In the genomic region with DNA sequence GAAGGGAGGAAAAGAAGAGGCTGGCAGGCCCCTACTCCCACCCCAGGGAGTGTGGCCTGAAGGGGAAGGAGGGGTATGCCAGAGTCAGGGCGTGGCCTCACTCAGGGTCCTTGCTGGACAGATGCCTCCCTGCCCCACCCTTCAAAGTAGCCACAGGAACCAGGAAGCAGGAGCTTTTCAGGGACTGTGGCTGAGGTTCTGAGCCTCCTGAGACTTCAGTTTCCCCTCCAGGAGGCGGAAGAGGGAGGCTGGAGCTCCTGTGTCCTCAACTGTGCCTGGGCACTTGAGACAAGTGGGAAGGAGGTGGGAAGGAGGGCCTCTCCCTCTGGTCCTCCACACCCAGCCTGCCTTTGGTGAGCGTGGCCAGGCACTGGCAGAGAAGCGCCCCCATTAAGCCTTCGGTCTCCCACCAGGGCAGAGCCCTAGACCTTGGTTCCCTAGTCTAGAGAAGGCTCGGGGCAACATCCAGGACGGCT, we compare ENCODE assay signal across 12 cellular contexts. TPM values are rescaled to one million over a fixed set of nuclear protein-coding genes. Genes with fewer than 3 reads are reported as not detected.
A peak's percentile ranks its signal among the peaks of the same experiment; 100 is the strongest.
DNase-seq lines count a peak whose midpoint lies in the region; ATAC-seq and TF ChIP-seq lines count a peak whose summit lies in the region.
"Had no signal": no experiment of that assay in that cellular context is flagged by ENCODE, and none has a peak within 500 bp of the region (broad histone marks: within the 10 kb centered on the region; RNA-seq: fewer than 3 reads in every experiment).

No MANE protein-coding gene starts in this region.

- H3K27me3 ChIP-seq in BE2C = no peaks in the 10 kb centered on the region
- H3K27me3 ChIP-seq in foreskin keratinocyte = no peaks in the 10 kb centered on the region
- H3K27me3 ChIP-seq in transverse colon = no peaks in the 10 kb centered on the region

- H3K27ac ChIP-seq in OCI-LY7 (ENCODE audit: low read depth, low read length, poor library complexity, severe bottlenecking) (no peak overlapping the region), foreskin keratinocyte (no peak overlapping the region), transverse colon (peak overlapping the region in 2 of 4 donors; percentile 63 to 83)

- H3K79me2 ChIP-seq in OCI-LY7 (ENCODE audit: insufficient read depth, low read depth, low read length) = no peaks in the 10 kb centered on the region

- H3K9me3 ChIP-seq in BE2C (no peaks in the 10 kb centered on the region), OCI-LY7 (ENCODE audit: low read length) (no peaks in the 10 kb centered on the region), transverse colon (no peaks in the 10 kb centered on the region)

- H3K27me3 Mint-ChIP-seq in osteocyte (ENCODE audit: unreplicated experiment) = no peaks in the 10 kb centered on the region
- peaks cover 12% of the 10 kb centered on the region for H3K27me3 Mint-ChIP-seq in activated CD4-positive, alpha-beta T cell treated with anti-CD3 and anti-CD28 coated beads, Interleukin-2, amount 10 ng/mL, durations not matched to agents 24 days and 14 days
- H3K27me3 Mint-ChIP-seq: activated naive CD8-positive, alpha-beta T cell treated with anti-CD3 and anti-CD28 coated beads, Interleukin-2, amount 10 ng/mL, durations not matched to agents 7 days and 5 days had no signal

- no peak overlapping the region for H3K4me3 Mint-ChIP-seq in osteocyte (ENCODE audit: unreplicated experiment)
- no peak overlapping the region for H3K4me3 Mint-ChIP-seq in activated CD4-positive, alpha-beta T cell treated with anti-CD3 and anti-CD28 coated beads, Interleukin-2, amount 10 ng/mL, durations not matched to agents 24 days and 14 days
- H3K4me3 Mint-ChIP-seq: activated CD4-positive, alpha-beta T cell treated with anti-CD3 and anti-CD28 coated beads, Interleukin-2, amount 10 ng/mL, durations not matched to agents 7 days and 5 days; activated naive CD8-positive, alpha-beta T cell treated with anti-CD3 and anti-CD28 coated beads, Interleukin-2, amount 10 ng/mL, durations not matched to agents 7 days and 5 days; naive B cell had no signal

- H3K4me3 ChIP-seq in BE2C (ENCODE audit: low read depth, low read length) (peak overlapping the region; percentile 46), OCI-LY7 (ENCODE audit: low read depth, low read length, poor library complexity, severe bottlenecking) (peak overlapping the region; percentile 64), transverse colon (no peak overlapping the region)

- 0 out of 2 replicates have a peak overlapping the region, but pooled peaks have one; percentile 80 for H2AFZ ChIP-seq in OCI-LY7 (ENCODE audit: low read length)

- intact Hi-C loops in OCI-LY7 (cut with micrococcal nuclease; ENCODE audit: unreplicated experiment) (no loop called here), transverse colon (cut with DNase I; ENCODE audit: low total_unique reads) (no loop called here)
- intact Hi-C loops in activated CD4-positive, alpha-beta T cell treated with anti-CD3 and anti-CD28 coated beads, Interleukin-2, amount 10 ng/mL, durations not matched to agents 24 days and 14 days (cut with micrococcal nuclease) = no loop called here

- no peaks in the 10 kb centered on the region for H3K9me3 Mint-ChIP-seq in osteocyte (ENCODE audit: unreplicated experiment)
- H3K9me3 Mint-ChIP-seq in activated CD4-positive, alpha-beta T cell treated with anti-CD3 and anti-CD28 coated beads, Interleukin-2, amount 10 ng/mL, durations not matched to agents 24 days and 14 days = no peaks in the 10 kb centered on the region
- H3K9me3 Mint-ChIP-seq: activated CD4-positive, alpha-beta T cell treated with anti-CD3 and anti-CD28 coated beads, Interleukin-2, amount 10 ng/mL, durations not matched to agents 7 days and 5 days; activated naive CD8-positive, alpha-beta T cell treated with anti-CD3 and anti-CD28 coated beads, Interleukin-2, amount 10 ng/mL, durations not matched to agents 7 days and 5 days; naive B cell had no signal

- peak overlapping the region; percentile 79 for H3K27ac Mint-ChIP-seq in osteocyte (ENCODE audit: unreplicated experiment)
- H3K27ac Mint-ChIP-seq in activated CD4-positive, alpha-beta T cell treated with anti-CD3 and anti-CD28 coated beads, Interleukin-2, amount 10 ng/mL, durations not matched to agents 24 days and 14 days = no peak overlapping the region
- H3K27ac Mint-ChIP-seq: activated CD4-positive, alpha-beta T cell treated with anti-CD3 and anti-CD28 coated beads, Interleukin-2, amount 10 ng/mL, durations not matched to agents 7 days and 5 days; activated naive CD8-positive, alpha-beta T cell treated with anti-CD3 and anti-CD28 coated beads, Interleukin-2, amount 10 ng/mL, durations not matched to agents 7 days and 5 days had no signal

- H3K4me1 Mint-ChIP-seq in osteocyte (ENCODE audit: unreplicated experiment) = peaks cover 30% of the 10 kb centered on the region
- H3K4me1 Mint-ChIP-seq in activated CD4-positive, alpha-beta T cell treated with anti-CD3 and anti-CD28 coated beads, Interleukin-2, amount 10 ng/mL, durations not matched to agents 24 days and 14 days = peaks cover 2% of the 10 kb centered on the region
- H3K4me1 Mint-ChIP-seq: activated naive CD8-positive, alpha-beta T cell treated with anti-CD3 and anti-CD28 coated beads, Interleukin-2, amount 10 ng/mL, durations not matched to agents 7 days and 5 days had no signal

- BruUV-seq in OCI-LY7 (replicated peaks; lab: Mats Ljungman, UMichigan) = no TSS peak

- peaks cover 26% of the 10 kb centered on the region for H3K4me1 ChIP-seq in BE2C
- peaks cover 24% of the 10 kb centered on the region for H3K4me1 ChIP-seq in OCI-LY7 (ENCODE audit: insufficient read depth, low read length, poor library complexity, severe bottlenecking)
- H3K4me1 ChIP-seq in foreskin keratinocyte = peaks cover 28% of the 10 kb centered on the region
- peaks cover 15 to 26% (median 19%) of the 10 kb centered on the region in 4 donors for H3K4me1 ChIP-seq in transverse colon

- TF ChIP-seq CTCF in BE2C (IDR thresholded peaks at IDR 0.05; ENCODE audit: low read depth, low read length) = no peak
- TF ChIP-seq CTCF in OCI-LY7 (conservative IDR thresholded peaks at IDR 0.05; ENCODE audit: low read length) = no peak
- TF ChIP-seq CTCF in foreskin keratinocyte (conservative IDR thresholded peaks at IDR 0.05) = peak; percentile 21
- TF ChIP-seq CTCF in osteocyte (IDR thresholded peaks at IDR 0.05) = no peak
- TF ChIP-seq CTCF in transverse colon (IDR thresholded peaks at IDR 0.05) = no peak

- POLR2A ChIA-PET in OCI-LY7 (lab: Charles Lee) = interaction anchor here (1.5 to 1.8 kb wide), 3 partner anchors 144 to 231 kb away, joined by 3 to 10 read pairs (median 4); partner anchors contain the start of genes PSMA5 and SORT1

- in situ Hi-C loops in transverse colon (cut with MboI; ENCODE audit: low pct_ligation_motif_present in 1 of 4, low pct_unique_long_range_greater_than_20kb in 1 of 4, low sequenced_read_pairs in 3 of 4) = no loop called here

- peak overlapping the region; percentile 83 for H3K4me2 ChIP-seq in OCI-LY7 (ENCODE audit: low read length)

- no peaks in the 10 kb centered on the region for H4K20me1 ChIP-seq in OCI-LY7 (ENCODE audit: insufficient read depth, low read length)

- ATAC-seq in foreskin keratinocyte = no peak
- no peak for ATAC-seq in activated CD4-positive, CD25-positive, alpha-beta regulatory T cell treated with anti-CD3 and anti-CD28 coated beads, Interleukin-2, amount 50 U/mL, for 24 hours
- ATAC-seq in GM21528 (IDR thresholded peaks at IDR 0.05; ENCODE audit: low FRiP score, unreplicated experiment) = no peak

- CTCF ChIA-PET in OCI-LY7 (lab: Charles Lee; ENCODE audit: unreplicated experiment) = interaction anchor here (0.6 to 1.2 kb wide), 3 partner anchors 223 to 278 kb away, joined by 3 to 4 read pairs (median 3); no protein-coding TSS in a partner anchor

- TF ChIP-seq POLR2A in transverse colon (IDR thresholded peaks at IDR 0.05) = no peak

- no peaks in the 10 kb centered on the region for H3K9me2 ChIP-seq in OCI-LY7 (ENCODE audit: insufficient read depth, low read length)

- TF ChIP-seq EP300 in transverse colon (IDR thresholded peaks at IDR 0.05; ENCODE audit: low read depth) = no peak

- no peaks in the 10 kb centered on the region for H3K36me3 Mint-ChIP-seq in osteocyte (ENCODE audit: unreplicated experiment)
- H3K36me3 Mint-ChIP-seq in activated CD4-positive, alpha-beta T cell treated with anti-CD3 and anti-CD28 coated beads, Interleukin-2, amount 10 ng/mL, durations not matched to agents 24 days and 14 days (ENCODE audit: low read depth) = no peaks in the 10 kb centered on the region
- H3K36me3 Mint-ChIP-seq: activated naive CD8-positive, alpha-beta T cell treated with anti-CD3 and anti-CD28 coated beads, Interleukin-2, amount 10 ng/mL, durations not matched to agents 7 days and 5 days; naive B cell had no signal

- DNase-seq in BE2C = peak; percentile 15
- DNase-seq in OCI-LY7 (ENCODE audit: low spot score) = no peak
- DNase-seq in foreskin keratinocyte = no peak
- DNase-seq in osteocyte (ENCODE audit: extremely low spot score, unreplicated experiment) = no peak
- DNase-seq in transverse colon = no peak
- no peak for DNase-seq in activated CD4-positive, alpha-beta T cell treated with anti-CD3 and anti-CD28 coated beads, Interleukin-2, amount 10 ng/mL, durations not matched to agents 24 days and 14 days
- DNase-seq: activated CD4-positive, alpha-beta T cell treated with anti-CD3 and anti-CD28 coated beads, Interleukin-2, amount 10 ng/mL, durations not matched to agents 7 days and 5 days; activated naive CD8-positive, alpha-beta T cell treated with anti-CD3 and anti-CD28 coated beads, Interleukin-2, amount 10 ng/mL, durations not matched to agents 7 days and 5 days; naive B cell; NCI-H1092 treated with DMSO at 0.1 percent for 48 hours had no signal

- H3K36me3 ChIP-seq in BE2C (peaks cover 8% of the 10 kb centered on the region), OCI-LY7 (ENCODE audit: insufficient read depth, low read length) (peaks cover 4% of the 10 kb centered on the region; the same call in 1 of the 2 replicates), transverse colon (no peaks in the 10 kb centered on the region)

- 74% methylated on average over 7 of the region's 7 CpGs; no CpG with 5 or more reads in 1 of the 2 donors for WGBS in transverse colon (ENCODE audit: low coverage in 1 of 2), 2 donors

RNA-seq across cellular contexts. Expression of gene CELSR2, which starts 5.3 kb away (rescaled TPM):
- 39.5 TPM for polyA plus RNA-seq in BE2C (2012; ENCODE audit: insufficient read depth, insufficient read length, low read depth)
- 5.0 and 6.9 TPM in 2 replicates for total RNA-seq in OCI-LY7 (2014; rRNA removed; shearing (Covaris generic))
- total RNA-seq in OCI-LY7 (2022) (12.5 and 13.0 TPM in 2 replicates), foreskin keratinocyte (14.1 and 16.0 TPM in 2 replicates), osteocyte (10.3 and 10.5 TPM in 2 replicates), transverse colon (1 to 10 TPM; 1.8 to 3.7 (median 3.2) TPM)
- polyA plus RNA-seq in foreskin keratinocyte = 7.9 and 8.1 TPM in 2 replicates
- total RNA-seq in activated CD4-positive, alpha-beta T cell treated with anti-CD3 and anti-CD28 coated beads, Interleukin-2, amount 10 ng/mL, durations not matched to agents 24 days and 14 days = 3.8 and 4.1 TPM in 2 replicates

RNA-seq across cellular contexts. Expression of gene PSRC1, which starts 28.3 kb away (rescaled TPM):
- 6.6 TPM for polyA plus RNA-seq in BE2C (2012; ENCODE audit: insufficient read depth, insufficient read length, low read depth)
- 42.7 and 44.5 TPM in 2 replicates for total RNA-seq in OCI-LY7 (2014; rRNA removed; shearing (Covaris generic))
- total RNA-seq in OCI-LY7 (2022) (40.7 and 43.7 TPM in 2 replicates), foreskin keratinocyte (26.6 and 33.5 TPM in 2 replicates), osteocyte (7.7 and 9.3 TPM in 2 replicates), transverse colon (10 to 100 TPM in 1 of 4 donors, 1 to 10 TPM in 3; 1.9 to 18.0 (median 4.4) TPM)
- 24.0 and 33.7 TPM in 2 replicates for polyA plus RNA-seq in foreskin keratinocyte
- 4.5 and 5.0 TPM in 2 replicates for total RNA-seq in activated CD4-positive, alpha-beta T cell treated with anti-CD3 and anti-CD28 coated beads, Interleukin-2, amount 10 ng/mL, durations not matched to agents 24 days and 14 days

RNA-seq across cellular contexts. Expression of gene SARS1, which starts 40.9 kb away (rescaled TPM):
- 865 TPM for polyA plus RNA-seq in BE2C (2012; ENCODE audit: insufficient read depth, insufficient read length, low read depth)
- total RNA-seq in OCI-LY7 (2014; rRNA removed; shearing (Covaris generic)) = 277 and 295 TPM in 2 replicates
- total RNA-seq in OCI-LY7 (2022) (290 and 323 TPM in 2 replicates), foreskin keratinocyte (225 and 279 TPM in 2 replicates), osteocyte (364 and 396 TPM in 2 replicates), transverse colon (100 to 1,000 TPM in 3 of 4 donors, 10 to 100 TPM in 1; 79.4 to 150 (median 125) TPM)
- polyA plus RNA-seq in foreskin keratinocyte = 189 and 238 TPM in 2 replicates
- 141 and 150 TPM in 2 replicates for total RNA-seq in activated CD4-positive, alpha-beta T cell treated with anti-CD3 and anti-CD28 coated beads, Interleukin-2, amount 10 ng/mL, durations not matched to agents 24 days and 14 days

RNA-seq across cellular contexts. Expression of gene MYBPHL, which starts 52.2 kb away (rescaled TPM):
- 0.66 TPM for polyA plus RNA-seq in BE2C (2012; ENCODE audit: insufficient read depth, insufficient read length, low read depth)
- 0.16 TPM in 1 of 2 replicates, not detected in the other for total RNA-seq in OCI-LY7 (2014; rRNA removed; shearing (Covaris generic))
- total RNA-seq in OCI-LY7 (2022) = 0.35 TPM in 1 of 2 replicates, not detected in the other
- total RNA-seq in foreskin keratinocyte = 1.1 and 1.2 TPM in 2 replicates
- 1.7 TPM in 2 replicates for polyA plus RNA-seq in foreskin keratinocyte
- not detected in 2 replicates for total RNA-seq in osteocyte
- total RNA-seq in transverse colon = not detected
- total RNA-seq in activated CD4-positive, alpha-beta T cell treated with anti-CD3 and anti-CD28 coated beads, Interleukin-2, amount 10 ng/mL, durations not matched to agents 24 days and 14 days = not detected in 2 replicates
- total RNA-seq: activated CD4-positive, alpha-beta T cell treated with anti-CD3 and anti-CD28 coated beads, Interleukin-2, amount 10 ng/mL, durations not matched to agents 7 days and 5 days; activated naive CD8-positive, alpha-beta T cell treated with anti-CD3 and anti-CD28 coated beads, Interleukin-2, amount 10 ng/mL, durations not matched to agents 7 days and 5 days had no signal

Comparison
In these comparisons a context has a peak if more than half of its experiments do, and no peak if none do; other contexts are left out.
1. H3K4me3 ChIP-seq: peak in BE2C (single experiment) and OCI-LY7 (single experiment); none in transverse colon (0 of 4).